24 cellular contexts compared by ENCODE assay signal in genomic region chr7:70318511-70318910, GRCh38.
"Had no signal": no experiment of that assay in that cellular context is flagged by ENCODE, and none has a peak within 500 bp of the region (broad histone marks: within the 10 kb centered on the region; RNA-seq: fewer than 3 reads in every experiment).

No MANE protein-coding gene starts in this region.

- H3K9me3 ChIP-seq: adrenal gland, esophagus muscularis mucosa, gastroesophageal sphincter, heart left ventricle, left ventricle myocardium inferior, sigmoid colon, tibial artery had no signal

- H3K4me1 ChIP-seq: adrenal gland had no signal

- DNase-seq: activated CD4-positive, alpha-beta T cell treated with anti-CD3 and anti-CD28 coated beads, Interleukin-2, amount 50 U/mL, for 1 hour; activated naive CD4-positive, alpha-beta T cell treated with Interleukin-2 at 50 U/mL for 16 hours; activated T-cell treated with anti-CD3 and anti-CD28 coated beads, Interleukin-2, amount 50 U/mL, for 1 hour; adrenal gland; effector CD4-positive, alpha-beta T cell; heart left ventricle; kidney glomerular epithelial cell; left ventricle myocardium inferior; mammary epithelial cell; midbrain; nephron progenitor cell; nucleus accumbens; posterior cingulate gyrus; sigmoid colon; stimulated activated CD4-positive, alpha-beta T cell treated with anti-CD3 and anti-CD28 coated beads, Interleukin-4, amount 100 ng/mL, for 4 hours; stimulated activated naive B cell treated with anti-CD40 and anti-IgM and Interleukin-4, amounts not matched to agents 10 μg/mL and 1 μg/mL and 100 μg/mL, for 72 hours; substantia nigra; SW 1271; tibial artery had no signal

- H3K36me3 ChIP-seq: adrenal gland, esophagus muscularis mucosa, gastroesophageal sphincter, heart left ventricle, left ventricle myocardium inferior, sigmoid colon, tibial artery had no signal

- H3K4me3 Mint-ChIP-seq: nephron progenitor cell; stimulated activated naive B cell treated with anti-CD40 and anti-IgM and Interleukin-4, amounts not matched to agents 10 μg/mL and 1 μg/mL and 100 μg/mL, for 72 hours; T-helper 2 cell treated with Interferon-gamma antibody and Interleukin-4, amounts not matched to agents 5 μg/mL and 100 μg/mL, for 36 hours; WTC11 had no signal

- H3K36me3 Mint-ChIP-seq: WTC11 had no signal

- ATAC-seq: gastroesophageal sphincter; heart left ventricle; stimulated activated naive B cell treated with anti-CD40 and anti-IgM and Interleukin-4, amounts not matched to agents 10 μg/mL and 1 μg/mL and 100 μg/mL, for 72 hours; WTC11 had no signal

- H3K9me3 Mint-ChIP-seq: nephron progenitor cell; stimulated activated naive B cell treated with anti-CD40 and anti-IgM and Interleukin-4, amounts not matched to agents 10 μg/mL and 1 μg/mL and 100 μg/mL, for 72 hours; WTC11 had no signal

- H3K27me3 ChIP-seq: adrenal gland, esophagus muscularis mucosa, gastroesophageal sphincter, heart left ventricle, sigmoid colon, tibial artery had no signal

- H3K27ac ChIP-seq: adrenal gland, esophagus muscularis mucosa, heart left ventricle, left ventricle myocardium inferior, sigmoid colon had no signal

- H3K4me1 Mint-ChIP-seq: stimulated activated naive B cell treated with anti-CD40 and anti-IgM and Interleukin-4, amounts not matched to agents 10 μg/mL and 1 μg/mL and 100 μg/mL, for 72 hours had no signal

- H3K4me3 ChIP-seq: adrenal gland, esophagus muscularis mucosa, gastroesophageal sphincter, heart left ventricle, left ventricle myocardium inferior, sigmoid colon, tibial artery had no signal

- H3K27me3 Mint-ChIP-seq: stimulated activated naive B cell treated with anti-CD40 and anti-IgM and Interleukin-4, amounts not matched to agents 10 μg/mL and 1 μg/mL and 100 μg/mL, for 72 hours had no signal

- H3K27ac Mint-ChIP-seq: activated T-helper 2 cell treated with anti-CD3 and anti-CD28 coated beads, Interferon-gamma antibody, Interleukin-2, Interleukin-4, amounts not matched to agents 10 μg/mL and 5 μg/mL and 100 μg/mL, durations not matched to agents 14 hours and 24 hours and 36 hours; nephron progenitor cell; stimulated activated naive B cell treated with anti-CD40 and anti-IgM and Interleukin-4, amounts not matched to agents 10 μg/mL and 1 μg/mL and 100 μg/mL, for 72 hours; T-helper 2 cell treated with Interferon-gamma antibody and Interleukin-4, amounts not matched to agents 5 μg/mL and 100 μg/mL, for 36 hours; WTC11 had no signal
